In genomic region chr2:69253033-69253535, GRCh38 we compare ENCODE assay signal across 10 cellular contexts.
A peak's percentile ranks its signal among the peaks of the same experiment; 100 is the strongest.
DNase-seq lines count a peak whose midpoint lies in the region; ATAC-seq and TF ChIP-seq lines count a peak whose summit lies in the region.
"Had no signal": no experiment of that assay in that cellular context is flagged by ENCODE, and none has a peak within 500 bp of the region (broad histone marks: within the 10 kb centered on the region; RNA-seq: fewer than 3 reads in every experiment).

No MANE protein-coding gene starts in this region.

- H3K4me3 ChIP-seq in ACC112 (ENCODE audit: low read depth, low read length) (0 out of 2 replicates have a peak overlapping the region, but pooled peaks have one; percentile 36), SJSA1 (no peak overlapping the region), psoas muscle (no peak overlapping the region)

- no peaks in the 10 kb centered on the region for H3K79me2 ChIP-seq in ACC112 (ENCODE audit: control insufficient read depth, insufficient read depth, low read length, unreplicated experiment)

- intact Hi-C loops in psoas muscle (cut with DNase I): no loop called here

- H3K27me3 ChIP-seq in ACC112 (ENCODE audit: insufficient read depth, low read length) (no peaks in the 10 kb centered on the region), SJSA1 (replicated peaks) (no peaks in the 10 kb centered on the region), psoas muscle (ENCODE audit: insufficient read depth in 3 of 3, low read length in 2 of 3) (peaks cover 0 to 4% (median 0%) of the 10 kb centered on the region in 3 donors)

- peaks cover 42% of the 10 kb centered on the region for H3K4me1 ChIP-seq in ACC112 (ENCODE audit: control insufficient read depth, insufficient read depth, low read length, unreplicated experiment)
- peaks cover 40% of the 10 kb centered on the region for H3K4me1 ChIP-seq in SJSA1 (replicated peaks)
- H3K4me1 ChIP-seq in psoas muscle: peaks cover 6% of the 10 kb centered on the region

- DNase-seq in SJSA1 (ENCODE audit: low read depth in 1 of 2, low spot score in 2 of 2) (no peak), fibroblast of gingiva (ENCODE audit: low read depth) (peak; percentile 44), psoas muscle (no peak), SKM-1 treated with dmso at 0.1 percent for 144 hours (lab: John Stamatoyannopoulos, UW; ENCODE audit: unreplicated experiment) (no peak), AG08396 (ENCODE audit: low spot score) (no peak), NCI-H82 treated with DMSO at 0.1 percent for 48 hours (lab: John Stamatoyannopoulos, UW; ENCODE audit: unreplicated experiment) (no peak)
- DNase-seq: AML-193, WERI-Rb-1 had no signal

- no peak for ATAC-seq in psoas muscle
- ATAC-seq in activated CD4-positive, CD25-positive, alpha-beta regulatory T cell treated with anti-CD3 and anti-CD28 coated beads, Interleukin-2, amount 50 U/mL, for 24 hours: no peak

- no peaks in the 10 kb centered on the region for H3K9me3 ChIP-seq in SJSA1 (replicated peaks)
- H3K9me3 ChIP-seq in psoas muscle: no peaks in the 10 kb centered on the region

- H3K36me3 ChIP-seq in ACC112 (ENCODE audit: insufficient read depth, low read length) (no peaks in the 10 kb centered on the region), SJSA1 (no peaks in the 10 kb centered on the region), psoas muscle (ENCODE audit: insufficient read depth in 1 of 2, low read depth in 1 of 2) (no peaks in the 10 kb centered on the region)
- H3K36me3 ChIP-seq: WERI-Rb-1 had no signal

- H3K27ac ChIP-seq in ACC112 (ENCODE audit: low read depth, low read length): peak overlapping the region; percentile 98
- H3K27ac ChIP-seq in SJSA1: peak overlapping the region; percentile 88
- peak overlapping the region; percentile 43 for H3K27ac ChIP-seq in psoas muscle
- H3K27ac ChIP-seq: WERI-Rb-1 had no signal

- TF ChIP-seq CTCF in psoas muscle (IDR thresholded peaks at IDR 0.05): no peak

- no peak overlapping the region for H2AFZ ChIP-seq in ACC112 (ENCODE audit: low read length, unreplicated experiment)

- WGBS in psoas muscle, 3 donors: 33 to 48% (median 39%) methylated on average over 2 of the region's 2 CpGs

Comparison
In these comparisons a context has a peak if more than half of its experiments do, and no peak if none do; other contexts are left out.
1. H3K27ac ChIP-seq: peak in every context shown above with its lines; median percentile 98 in ACC112; 88 in SJSA1; 43 in psoas muscle.